ENCODE assay signal across 36 cellular contexts in genomic region chr4:180942367-180942916, GRCh38.
"Had no signal": no experiment of that assay in that cellular context is flagged by ENCODE, and none has a peak within 500 bp of the region (broad histone marks: within the 10 kb centered on the region; RNA-seq: fewer than 3 reads in every experiment).

No MANE protein-coding gene starts in this region.

- H3K4me3 ChIP-seq: ascending aorta, cardiac muscle cell had no signal

- H3K27ac Mint-ChIP-seq: activated B cell treated with CpG ODN at 0.5 μM for 24 hours; activated CD4-positive, alpha-beta memory T cell treated with anti-CD3 and anti-CD28 coated beads for 36 hours; activated CD4-positive, alpha-beta T cell treated with anti-CD3 and anti-CD28 coated beads, Interleukin-2, amount 10 ng/mL, durations not matched to agents 24 days and 14 days; activated CD8-positive, alpha-beta T cell treated with anti-CD3 and anti-CD28 coated beads for 36 hours; activated naive CD4-positive, alpha-beta T cell treated with anti-CD3 and anti-CD28 coated beads for 36 hours; activated naive CD4-positive, alpha-beta T cell treated with anti-CD3 and anti-CD28 coated beads, Interleukin-2, amount 50 U/mL, for 24 hours; activated naive CD8-positive, alpha-beta T cell; activated naive CD8-positive, alpha-beta T cell treated with anti-CD3 and anti-CD28 coated beads, Interleukin-2, amount 10 ng/mL, durations not matched to agents 7 days and 5 days; activated naive CD8-positive, alpha-beta T cell treated with anti-CD3 and anti-CD28 coated beads, Interleukin-2, amount 50 U/mL, for 24 hours; activated T-cell treated with anti-CD3 and anti-CD28 coated beads, Interleukin-2, amount 50 U/mL, for 72 hours; activated T-helper 1 cell treated with anti-CD3 and anti-CD28 coated beads, Interleukin-12 subunit alpha, Interleukin-12 subunit beta, Interleukin-2, Interleukin-4 antibody, amounts not matched to agents 30 ng/mL and 10 ng/mL and 1 ng/mL, durations not matched to agents 14 hours and 24 hours and 36 hours; activated T-helper 17 cell treated with anti-CD3 and anti-CD28 coated beads, Interleukin-2, amount 50 U/mL, for 72 hours; T-helper 2 cell treated with Interferon-gamma antibody and Interleukin-4, amounts not matched to agents 5 μg/mL and 100 μg/mL, for 36 hours had no signal

- H3K4me3 Mint-ChIP-seq: activated B cell treated with CpG ODN at 0.5 μM for 24 hours; activated CD4-positive, alpha-beta memory T cell treated with anti-CD3 and anti-CD28 coated beads for 36 hours; activated CD4-positive, alpha-beta T cell treated with anti-CD3 and anti-CD28 coated beads, Interleukin-2, amount 10 ng/mL, durations not matched to agents 24 days and 14 days; activated CD8-positive, alpha-beta T cell treated with anti-CD3 and anti-CD28 coated beads for 36 hours; activated naive CD4-positive, alpha-beta T cell treated with anti-CD3 and anti-CD28 coated beads for 36 hours; activated naive CD4-positive, alpha-beta T cell treated with anti-CD3 and anti-CD28 coated beads, Interleukin-2, amount 50 U/mL, for 24 hours; activated naive CD8-positive, alpha-beta T cell; activated naive CD8-positive, alpha-beta T cell treated with anti-CD3 and anti-CD28 coated beads, Interleukin-2, amount 10 ng/mL, durations not matched to agents 7 days and 5 days; activated naive CD8-positive, alpha-beta T cell treated with anti-CD3 and anti-CD28 coated beads, Interleukin-2, amount 50 U/mL, for 24 hours; activated T-cell treated with anti-CD3 and anti-CD28 coated beads, Interleukin-2, amount 50 U/mL, for 4 hours; activated T-cell treated with anti-CD3 and anti-CD28 coated beads, Interleukin-2, amount 50 U/mL, for 72 hours; activated T-helper 1 cell treated with anti-CD3 and anti-CD28 coated beads, Interleukin-12 subunit alpha, Interleukin-12 subunit beta, Interleukin-2, Interleukin-4 antibody, amounts not matched to agents 30 ng/mL and 10 ng/mL and 1 ng/mL, durations not matched to agents 14 hours and 24 hours and 36 hours; activated T-helper 17 cell treated with anti-CD3 and anti-CD28 coated beads, Interleukin-2, amount 50 U/mL, for 72 hours; brain; central memory CD8-positive, alpha-beta T cell; T-helper 2 cell treated with Interferon-gamma antibody and Interleukin-4, amounts not matched to agents 5 μg/mL and 100 μg/mL, for 36 hours had no signal

- H3K27me3 ChIP-seq: ascending aorta, cardiac muscle cell had no signal

- H3K4me1 ChIP-seq: ascending aorta had no signal

- DNase-seq: activated B cell treated with CpG ODN at 0.5 μM for 24 hours; activated CD4-positive, alpha-beta memory T cell treated with anti-CD3 and anti-CD28 coated beads for 36 hours; activated CD4-positive, alpha-beta T cell treated with anti-CD3 and anti-CD28 coated beads for 4 hours; activated CD4-positive, alpha-beta T cell treated with anti-CD3 and anti-CD28 coated beads, Interleukin-2, amount 10 ng/mL, durations not matched to agents 24 days and 14 days; activated CD4-positive, alpha-beta T cell treated with anti-CD3 and anti-CD28 coated beads, Interleukin-2, amount 50 U/mL, for 1 hour; activated CD4-positive, alpha-beta T cell treated with anti-CD3 and anti-CD28 coated beads, Interleukin-2, amount 50 U/mL, for 4 hours; activated CD4-positive, CD25-positive, alpha-beta regulatory T cell treated with anti-CD3 and anti-CD28 coated beads, Interleukin-2, amount 50 U/mL, for 72 hours; activated CD8-positive, alpha-beta memory T cell treated with anti-CD3 and anti-CD28 coated beads, Interleukin-2, amount 50 U/mL, for 4 hours; activated CD8-positive, alpha-beta T cell treated with anti-CD3 and anti-CD28 coated beads for 36 hours; activated effector memory CD4-positive, alpha-beta T cell treated with anti-CD3 and anti-CD28 coated beads, Interleukin-2, amount 50 U/mL, for 16 hours; activated gamma-delta T cell treated with Interleukin-2 at 50 U/mL for 16 hours; activated naive CD4-positive, alpha-beta T cell; activated naive CD4-positive, alpha-beta T cell treated with anti-CD3 and anti-CD28 coated beads for 36 hours; activated naive CD8-positive, alpha-beta T cell treated with anti-CD3 and anti-CD28 coated beads, Interleukin-2, amount 10 ng/mL, durations not matched to agents 7 days and 5 days; activated naive CD8-positive, alpha-beta T cell treated with anti-CD3 and anti-CD28 coated beads, Interleukin-2, amount 50 U/mL, for 24 hours; activated T-cell treated with anti-CD3 and anti-CD28 coated beads for 4 hours; activated T-cell treated with anti-CD3 and anti-CD28 coated beads, Interleukin-2, amount 50 U/mL, for 1 hour; activated T-cell treated with anti-CD3 and anti-CD28 coated beads, Interleukin-2, amount 50 U/mL, for 4 hours; activated T-cell treated with anti-CD3 and anti-CD28 coated beads, Interleukin-2, amount 50 U/mL, for 72 hours; amygdala; anterior cingulate cortex; cerebellar nuclear complex; T-helper 2 cell; T-helper 9 cell had no signal

- H3K27me3 Mint-ChIP-seq: activated B cell treated with CpG ODN at 0.5 μM for 24 hours; activated CD4-positive, alpha-beta memory T cell treated with anti-CD3 and anti-CD28 coated beads for 36 hours; activated CD4-positive, alpha-beta T cell treated with anti-CD3 and anti-CD28 coated beads, Interleukin-2, amount 10 ng/mL, durations not matched to agents 24 days and 14 days; activated CD8-positive, alpha-beta T cell treated with anti-CD3 and anti-CD28 coated beads for 36 hours; activated naive CD4-positive, alpha-beta T cell treated with anti-CD3 and anti-CD28 coated beads, Interleukin-2, amount 50 U/mL, for 24 hours; activated naive CD8-positive, alpha-beta T cell; activated naive CD8-positive, alpha-beta T cell treated with anti-CD3 and anti-CD28 coated beads, Interleukin-2, amount 50 U/mL, for 24 hours; activated T-helper 17 cell treated with anti-CD3 and anti-CD28 coated beads, Interleukin-2, amount 50 U/mL, for 72 hours; brain; central memory CD8-positive, alpha-beta T cell had no signal

- FAIRE-seq: bronchial epithelial cell, TTC549 had no signal

- H3K9me3 ChIP-seq: ascending aorta had no signal

- ATAC-seq: activated CD8-positive, alpha-beta T cell treated with anti-CD3 and anti-CD28 coated beads for 36 hours; activated naive CD8-positive, alpha-beta T cell treated with anti-CD3 and anti-CD28 coated beads, Interleukin-2, amount 50 U/mL, for 24 hours; activated T-cell treated with anti-CD3 and anti-CD28 coated beads, Interleukin-2, amount 50 U/mL, for 4 hours; activated T-cell treated with anti-CD3 and anti-CD28 coated beads, Interleukin-2, amount 50 U/mL, for 72 hours; activated T-helper 17 cell treated with anti-CD3 and anti-CD28 coated beads, Interleukin-2, amount 50 U/mL, for 72 hours had no signal

- H3K36me3 Mint-ChIP-seq: activated CD4-positive, alpha-beta memory T cell treated with anti-CD3 and anti-CD28 coated beads for 36 hours; activated naive CD4-positive, alpha-beta T cell treated with anti-CD3 and anti-CD28 coated beads, Interleukin-2, amount 50 U/mL, for 24 hours; activated naive CD8-positive, alpha-beta T cell; activated naive CD8-positive, alpha-beta T cell treated with anti-CD3 and anti-CD28 coated beads, Interleukin-2, amount 10 ng/mL, durations not matched to agents 7 days and 5 days; brain had no signal

- H3K9me3 Mint-ChIP-seq: activated CD4-positive, alpha-beta T cell treated with anti-CD3 and anti-CD28 coated beads, Interleukin-2, amount 10 ng/mL, durations not matched to agents 24 days and 14 days; activated naive CD4-positive, alpha-beta T cell treated with anti-CD3 and anti-CD28 coated beads for 36 hours; activated naive CD8-positive, alpha-beta T cell treated with anti-CD3 and anti-CD28 coated beads, Interleukin-2, amount 10 ng/mL, durations not matched to agents 7 days and 5 days; activated T-helper 1 cell treated with anti-CD3 and anti-CD28 coated beads, Interleukin-12 subunit alpha, Interleukin-12 subunit beta, Interleukin-2, Interleukin-4 antibody, amounts not matched to agents 30 ng/mL and 10 ng/mL and 1 ng/mL, durations not matched to agents 14 hours and 24 hours and 36 hours; brain had no signal

- H3K36me3 ChIP-seq: ascending aorta, cardiac muscle cell had no signal

- H3K4me1 Mint-ChIP-seq: activated B cell treated with CpG ODN at 0.5 μM for 24 hours; activated CD4-positive, alpha-beta T cell treated with anti-CD3 and anti-CD28 coated beads, Interleukin-2, amount 10 ng/mL, durations not matched to agents 24 days and 14 days; activated naive CD4-positive, alpha-beta T cell treated with anti-CD3 and anti-CD28 coated beads, Interleukin-2, amount 50 U/mL, for 24 hours; activated naive CD8-positive, alpha-beta T cell treated with anti-CD3 and anti-CD28 coated beads, Interleukin-2, amount 10 ng/mL, durations not matched to agents 7 days and 5 days; activated naive CD8-positive, alpha-beta T cell treated with anti-CD3 and anti-CD28 coated beads, Interleukin-2, amount 50 U/mL, for 24 hours; activated T-helper 17 cell treated with anti-CD3 and anti-CD28 coated beads, Interleukin-2, amount 50 U/mL, for 72 hours; central memory CD8-positive, alpha-beta T cell had no signal

- H3K27ac ChIP-seq: ascending aorta, cardiac muscle cell, VCaP had no signal
